ENCODE assay signal across 8 cellular contexts in genomic region chr5:83472213-83472507, GRCh38. TPM values are rescaled to one million over a fixed set of nuclear protein-coding genes. Genes with fewer than 3 reads are reported as not detected.
DNase-seq lines count a peak whose midpoint lies in the region; ATAC-seq and TF ChIP-seq lines count a peak whose summit lies in the region.

No MANE protein-coding gene starts in this region.

- H3K27me3 Mint-ChIP-seq in naive B cell: peaks cover 66 to 76% (median 71%) of the 10 kb centered on the region in 3 donors

- H3K4me1 Mint-ChIP-seq in naive B cell: peaks cover 13 to 33% (median 28%) of the 10 kb centered on the region in 3 donors

- peaks cover 58% of the 10 kb centered on the region for H3K4me1 ChIP-seq in HUES48 (ENCODE audit: control insufficient read depth, insufficient read depth, low read length)

- DNase-seq in ACHN (peak; percentile 3), cardiac fibroblast (ENCODE audit: low read depth in 2 of 2) (no peak), naive B cell (no peak), posterior vena cava (ENCODE audit: low spot score) (no peak), H4 (ENCODE audit: low spot score) (no peak), sciatic nerve (ENCODE audit: low spot score) (no peak)

- H3K9ac ChIP-seq in HUES48 (ENCODE audit: low read depth, low read length): peak overlapping the region; percentile 88

- peak overlapping the region; percentile 93 for H3K27ac ChIP-seq in HUES48 (ENCODE audit: low read depth, low read length)

- peaks cover 0 to 10% (median 0%) of the 10 kb centered on the region in 7 donors for H3K9me3 Mint-ChIP-seq in naive B cell

- peaks cover 0 to 13% of the 10 kb centered on the region in 2 donors for H3K36me3 Mint-ChIP-seq in naive B cell

- in situ Hi-C loops in ACHN (cut with HindIII; ENCODE audit: low pct_ligation_motif_present, low pct_unique_long_range_greater_than_20kb, low sequenced_read_pairs): no loop called here

- H3K4me3 ChIP-seq in HUES48 (ENCODE audit: low read depth, low read length): peak overlapping the region; percentile 94
- peak overlapping the region; percentile 60 to 93 for H3K4me3 ChIP-seq in cardiac fibroblast (replicated peaks in 1 of 2; ENCODE audit: low read depth in 2 of 2, low read length in 2 of 2)

- TF ChIP-seq CTCF in cardiac fibroblast (IDR thresholded peaks at IDR 0.05; ENCODE audit: low read depth, low read length): no peak

- no peaks in the 10 kb centered on the region for H3K9me3 ChIP-seq in HUES48 (ENCODE audit: control insufficient read depth, insufficient read depth, low read length)

- no peak for ATAC-seq in naive B cell (ENCODE audit: low read depth in 2 of 2)
- no peak for ATAC-seq in HG03039 (IDR thresholded peaks at IDR 0.05; ENCODE audit: unreplicated experiment)
- no peak for ATAC-seq in sciatic nerve

- H3K36me3 ChIP-seq in HUES48 (ENCODE audit: control insufficient read depth, insufficient read depth, low read length): no peaks in the 10 kb centered on the region

- intact Hi-C loops in posterior vena cava (cut with DNase I): loop anchor here (5.0 to 10.0 kb wide), 3 partner anchors 400 to 1117 kb away; no protein-coding TSS in a partner anchor
- intact Hi-C loops in sciatic nerve (cut with DNase I): loop anchor here (5.0 kb wide), 1 partner anchor 825 kb away; no protein-coding TSS in a partner anchor

- H3K27me3 ChIP-seq in HUES48 (ENCODE audit: control insufficient read depth, insufficient read depth, low read length): no peaks in the 10 kb centered on the region

- H3K27ac Mint-ChIP-seq in naive B cell: no peak overlapping the region

- peak overlapping the region in 6 of 8 donors; percentile 33 to 82 (median 61) for H3K4me3 Mint-ChIP-seq in naive B cell

RNA-seq across cellular contexts. Expression of gene VCAN, which starts 0.6 kb away (rescaled TPM):
- 1 to 10 TPM in 1 of 6 donors, under 1 TPM in 5; 0.28 to 2.1 (median 0.66) TPM for polyA plus RNA-seq in naive B cell (ENCODE audit: low read depth in 6 of 6)
- 100 to 1,000 TPM; 453 to 516 TPM for total RNA-seq in posterior vena cava
- total RNA-seq in H4 (2014; rRNA removed; shearing (Covaris generic)): 13.0 and 14.4 TPM in 2 replicates
- total RNA-seq in sciatic nerve: 98.0 TPM
